Comparison of ENCODE assay signal across 8 cellular contexts in genomic region chr5:59275537-59276276, GRCh38.
A peak's percentile ranks its signal among the peaks of the same experiment; 100 is the strongest.
DNase-seq lines count a peak whose midpoint lies in the region; ATAC-seq and TF ChIP-seq lines count a peak whose summit lies in the region.

No MANE protein-coding gene starts in this region.

- WGBS in HUES64: 10% methylated on average over 15 of the region's 15 CpGs

- intact Hi-C loops in breast epithelium (cut with DNase I; ENCODE audit: low total_unique reads): no loop called here

- H3K36me3 ChIP-seq in HUES64 (ENCODE audit: insufficient read depth, low read length): no peaks in the 10 kb centered on the region
- H3K36me3 ChIP-seq in breast epithelium: no peaks in the 10 kb centered on the region
- H3K36me3 ChIP-seq in skeletal muscle satellite cell (ENCODE audit: insufficient read depth, low read length): no peaks in the 10 kb centered on the region

- TF ChIP-seq POLR2A in breast epithelium (IDR thresholded peaks at IDR 0.05): no peak

- H3K4me3 ChIP-seq in HUES64 (ENCODE audit: low read length): peak overlapping the region; percentile 53
- H3K4me3 ChIP-seq in breast epithelium: peak overlapping the region; percentile 51 to 55 (median 51)
- H3K4me3 ChIP-seq in skeletal muscle satellite cell (ENCODE audit: low read length): peak overlapping the region; percentile 71

- in situ Hi-C loops in ACHN (cut with HindIII; ENCODE audit: low pct_ligation_motif_present, low pct_unique_long_range_greater_than_20kb, low sequenced_read_pairs): no loop called here

- no peak for ATAC-seq in HG02759 (IDR thresholded peaks at IDR 0.05; ENCODE audit: unreplicated experiment)

- TF ChIP-seq CTCF in breast epithelium (IDR thresholded peaks at IDR 0.05): no peak

- no peaks in the 10 kb centered on the region for H3K9me3 ChIP-seq in HUES64 (ENCODE audit: insufficient read depth, low read depth, low read length)
- no peaks in the 10 kb centered on the region for H3K9me3 ChIP-seq in breast epithelium
- H3K9me3 ChIP-seq in skeletal muscle satellite cell (replicated peaks; ENCODE audit: low read length): no peaks in the 10 kb centered on the region

- peak; percentile 71 for DNase-seq in ACHN
- DNase-seq in breast epithelium (ENCODE audit: low spot score in 2 of 2): no peak
- DNase-seq in islet precursor cell: peak; percentile 87
- no peak for DNase-seq in stimulated activated naive CD4-positive, alpha-beta T cell treated with Interleukin-2 at 50 U/mL for 16 hours (lab: John Stamatoyannopoulos, UW)
- DNase-seq in SW480 (ENCODE audit: low spot score): no peak

- no peak overlapping the region for H3K9ac ChIP-seq in HUES64 (ENCODE audit: low read depth, low read length)
- peak overlapping the region; percentile 72 for H3K9ac ChIP-seq in skeletal muscle satellite cell (ENCODE audit: low read depth, low read length)

- H3K4me1 ChIP-seq in HUES64 (ENCODE audit: insufficient read depth, low read length) (peaks cover 14% of the 10 kb centered on the region), breast epithelium (no peaks in the 10 kb centered on the region), skeletal muscle satellite cell (ENCODE audit: control insufficient read depth, insufficient read depth, low read length) (peaks cover 14% of the 10 kb centered on the region)

- H3K27ac ChIP-seq in HUES64 (ENCODE audit: low read depth, low read length) (no peak overlapping the region; the same call in 1 of the 2 replicates), breast epithelium (peak overlapping the region in 1 of 2 donors; percentile 55)

- H3K4me2 ChIP-seq in skeletal muscle satellite cell (ENCODE audit: low read length): peak overlapping the region; percentile 92

- H3K27me3 ChIP-seq in HUES64 (ENCODE audit: insufficient read depth, low read length): no peaks in the 10 kb centered on the region
- no peaks in the 10 kb centered on the region for H3K27me3 ChIP-seq in breast epithelium
- no peaks in the 10 kb centered on the region for H3K27me3 ChIP-seq in skeletal muscle satellite cell (ENCODE audit: control insufficient read depth, insufficient read depth, low read length)

Comparison
In these comparisons a context has a peak if more than half of its experiments do, and no peak if none do; other contexts are left out.
1. DNase-seq: peak in ACHN (single experiment) and islet precursor cell (single experiment); none in breast epithelium (0 of 2), stimulated activated naive CD4-positive, alpha-beta T cell treated with Interleukin-2 at 50 U/mL for 16 hours (single experiment) and SW480 (single experiment).
2. Peak in every context shown above with its lines, with median percentiles within 50 percentile points of each other: H3K4me3 ChIP-seq.